ENCODE assay signal across 9 cellular contexts in the genomic region with DNA sequence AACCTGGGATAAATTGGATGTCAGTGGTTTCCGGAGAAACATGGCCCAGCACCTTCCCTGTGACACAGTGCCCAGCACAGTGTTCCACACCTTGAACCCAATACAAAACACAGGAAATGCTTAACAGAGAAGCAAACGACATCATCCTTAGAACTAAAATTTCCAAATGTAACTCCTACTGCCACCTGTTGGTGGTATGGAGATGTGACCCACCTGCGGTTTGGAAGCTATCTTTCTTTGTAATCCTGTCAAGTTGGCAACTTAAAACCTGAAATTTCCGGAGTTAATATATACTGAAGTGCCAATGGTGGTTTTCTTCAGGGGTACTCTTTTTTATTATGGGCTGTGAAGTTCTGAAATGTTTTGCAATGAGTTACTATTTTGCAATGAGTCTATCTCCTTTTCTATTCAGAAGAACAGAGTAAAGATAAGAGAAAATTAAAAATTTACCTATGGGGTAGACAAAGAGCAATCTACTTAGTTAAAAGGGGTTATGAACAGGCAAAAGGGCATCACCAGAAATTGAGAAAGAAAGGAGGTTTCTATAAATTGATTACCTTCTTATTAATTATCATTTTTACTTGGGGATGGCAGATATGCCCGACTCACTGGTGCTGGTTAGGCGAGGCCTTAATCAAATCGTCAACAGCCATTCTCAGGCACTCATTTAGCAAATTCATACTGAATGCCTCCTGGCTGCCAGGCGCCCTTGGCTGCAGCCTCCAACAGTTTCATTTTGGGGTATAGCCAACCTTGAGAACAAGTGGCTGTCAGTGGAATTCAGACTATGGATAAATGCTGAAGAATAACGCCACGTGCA.
DNase-seq lines count a peak whose midpoint lies in the region; ATAC-seq lines count a peak whose summit lies in the region.
"Had no signal": no experiment of that assay in that cellular context is flagged by ENCODE, and none has a peak within 500 bp of the region (broad histone marks: within the 10 kb centered on the region; RNA-seq: fewer than 3 reads in every experiment).

No MANE protein-coding gene starts in this region.

- peak; percentile 7 for DNase-seq in NCI-H2196 treated with DMSO at 0.1 percent for 48 hours (lab: John Stamatoyannopoulos, UW; ENCODE audit: unreplicated experiment)
- DNase-seq in NCI-H2196 (lab: John Stamatoyannopoulos, UW; ENCODE audit: unreplicated experiment), result no peak
- DNase-seq in NCI-H1048 (lab: John Stamatoyannopoulos, UW), result peak; percentile 12
- peak; percentile 41 for DNase-seq in astrocyte of the hippocampus (ENCODE audit: low read depth, low spot score)
- peak; percentile 11 for DNase-seq in midbrain (lab: John Stamatoyannopoulos, UW)
- DNase-seq in activated CD8-positive, alpha-beta memory T cell treated with anti-CD3 and anti-CD28 coated beads, Interleukin-2, amount 50 U/mL, for 48 hours, result no peak
- no peak for DNase-seq in GDM1 (lab: John Stamatoyannopoulos, UW)
- DNase-seq: activated B cell treated with CpG ODN at 0.5 μM for 24 hours had no signal

- no peak for ATAC-seq in HG03025 (IDR thresholded peaks at IDR 0.05; ENCODE audit: low FRiP score, unreplicated experiment)

Comparison
In these comparisons a context has a peak if more than half of its experiments do, and no peak if none do; other contexts are left out.
1. DNase-seq: peak in NCI-H2196 treated with DMSO at 0.1 percent for 48 hours (single experiment), NCI-H1048 (single experiment), astrocyte of the hippocampus (single experiment) and midbrain (single experiment); none in NCI-H2196 (single experiment), activated CD8-positive, alpha-beta memory T cell treated with anti-CD3 and anti-CD28 coated beads, Interleukin-2, amount 50 U/mL, for 48 hours (single experiment) and GDM1 (single experiment).